Comparison of ENCODE assay signal across 8 cellular contexts in the genomic region with DNA sequence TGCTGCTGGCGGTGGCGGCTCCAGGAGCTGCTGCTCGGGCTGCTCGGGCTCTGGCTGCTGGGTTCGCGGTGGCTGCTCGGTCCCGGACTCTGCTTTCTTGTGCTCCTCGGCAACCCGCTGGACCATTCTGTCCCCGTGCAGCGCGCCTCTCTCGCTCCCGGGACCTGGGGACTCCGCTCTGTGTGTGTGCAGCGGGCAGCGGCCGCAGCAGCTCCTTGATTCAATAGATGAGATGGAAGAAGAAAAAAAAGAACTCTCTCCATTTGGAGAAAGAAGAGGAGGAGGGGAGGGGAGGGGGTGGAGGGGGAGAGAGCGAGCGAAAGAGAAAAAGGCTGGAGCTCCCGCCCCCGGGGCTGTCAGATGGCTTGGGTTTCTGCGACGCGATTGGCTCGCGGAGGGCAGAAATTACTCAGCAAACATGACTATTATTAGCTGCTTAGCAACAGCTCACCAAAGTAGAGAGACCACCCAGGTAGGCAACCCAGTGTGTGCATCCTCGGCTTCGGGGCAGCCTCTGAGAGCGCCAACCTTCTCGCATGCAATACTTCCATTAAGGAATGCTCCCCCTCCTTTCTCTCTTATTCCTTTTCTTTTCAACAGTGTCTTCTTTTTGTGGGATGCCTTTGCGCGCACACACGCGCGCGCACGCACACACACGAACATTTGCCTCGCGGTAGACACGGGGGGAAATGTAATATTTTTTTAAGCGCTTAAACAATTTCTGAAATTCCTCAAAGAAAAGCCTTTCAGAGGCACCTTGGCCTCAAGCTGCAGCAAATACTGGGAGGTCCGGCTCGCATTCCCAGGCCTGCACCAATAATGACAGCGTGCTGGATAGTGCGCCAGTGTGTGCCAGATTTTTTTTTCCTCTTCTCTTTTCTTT. TPM values are rescaled to one million over a fixed set of nuclear protein-coding genes. Genes with fewer than 3 reads are reported as not detected.
A peak's percentile ranks its signal among the peaks of the same experiment; 100 is the strongest.
DNase-seq lines count a peak whose midpoint lies in the region; ATAC-seq lines count a peak whose summit lies in the region.

No MANE protein-coding gene starts in this region.

- H3K27ac Mint-ChIP-seq in activated CD4-positive, alpha-beta T cell treated with anti-CD3 and anti-CD28 coated beads, Interleukin-2, amount 10 ng/mL, durations not matched to agents 24 days and 14 days: peak overlapping the region; percentile 68
- no peak overlapping the region for H3K27ac Mint-ChIP-seq in dendritic cell treated with granulocyte-macrophage colony-stimulating factor and Interleukin-4, amounts not matched to agents 40 ng/mL and 50 ng/mL, for 4 days

- H3K36me3 Mint-ChIP-seq in activated CD4-positive, alpha-beta T cell treated with anti-CD3 and anti-CD28 coated beads, Interleukin-2, amount 10 ng/mL, durations not matched to agents 24 days and 14 days (ENCODE audit: low read depth): no peaks in the 10 kb centered on the region
- peaks cover 6% of the 10 kb centered on the region for H3K36me3 Mint-ChIP-seq in dendritic cell treated with granulocyte-macrophage colony-stimulating factor and Interleukin-4, amounts not matched to agents 40 ng/mL and 50 ng/mL, for 4 days (ENCODE audit: low read depth)

- intact Hi-C loops in activated CD4-positive, alpha-beta T cell treated with anti-CD3 and anti-CD28 coated beads, Interleukin-2, amount 10 ng/mL, durations not matched to agents 24 days and 14 days (cut with micrococcal nuclease): loop anchor here (1.0 to 5.0 kb wide), 4 partner anchors 15 to 708 kb away; a partner anchor contains a TSS
- intact Hi-C loops in dendritic cell treated with granulocyte-macrophage colony-stimulating factor and Interleukin-4, amounts not matched to agents 40 ng/mL and 50 ng/mL, for 4 days (cut with micrococcal nuclease): loop anchor here (10.0 kb wide), 1 partner anchor 184 kb away; no protein-coding TSS in a partner anchor
- intact Hi-C loops in left colon (cut with DNase I, micrococcal nuclease): no loop called here

- peak; percentile 53 for DNase-seq in 8988T
- DNase-seq in NCI-H345 (lab: John Stamatoyannopoulos, UW): peak; percentile 94
- DNase-seq in activated CD4-positive, alpha-beta T cell treated with anti-CD3 and anti-CD28 coated beads, Interleukin-2, amount 10 ng/mL, durations not matched to agents 24 days and 14 days: peak; percentile 87
- peak; percentile 84 to 88 for DNase-seq in left colon
- peak; percentile 41 to 42 for DNase-seq in stimulated activated CD4-positive, alpha-beta T cell treated with anti-CD3 and anti-CD28 coated beads, Interleukin-15, amount 100 ng/mL, for 48 hours (ENCODE audit: low read depth in 2 of 2)

- H3K9me3 Mint-ChIP-seq in activated CD4-positive, alpha-beta T cell treated with anti-CD3 and anti-CD28 coated beads, Interleukin-2, amount 10 ng/mL, durations not matched to agents 24 days and 14 days: no peaks in the 10 kb centered on the region
- no peaks in the 10 kb centered on the region for H3K9me3 Mint-ChIP-seq in dendritic cell treated with granulocyte-macrophage colony-stimulating factor and Interleukin-4, amounts not matched to agents 40 ng/mL and 50 ng/mL, for 4 days

- ATAC-seq in GM18511 (IDR thresholded peaks at IDR 0.05; ENCODE audit: unreplicated experiment): peak; percentile 45
- ATAC-seq in HG03159 (IDR thresholded peaks at IDR 0.05; ENCODE audit: unreplicated experiment): peak; percentile 35
- ATAC-seq in left colon: peak; percentile 21

- peak overlapping the region; percentile 86 for H3K4me3 Mint-ChIP-seq in activated CD4-positive, alpha-beta T cell treated with anti-CD3 and anti-CD28 coated beads, Interleukin-2, amount 10 ng/mL, durations not matched to agents 24 days and 14 days
- peak overlapping the region; percentile 94 for H3K4me3 Mint-ChIP-seq in dendritic cell treated with granulocyte-macrophage colony-stimulating factor and Interleukin-4, amounts not matched to agents 40 ng/mL and 50 ng/mL, for 4 days

- peaks cover 64% of the 10 kb centered on the region for H3K27me3 Mint-ChIP-seq in activated CD4-positive, alpha-beta T cell treated with anti-CD3 and anti-CD28 coated beads, Interleukin-2, amount 10 ng/mL, durations not matched to agents 24 days and 14 days
- peaks cover 89% of the 10 kb centered on the region for H3K27me3 Mint-ChIP-seq in dendritic cell treated with granulocyte-macrophage colony-stimulating factor and Interleukin-4, amounts not matched to agents 40 ng/mL and 50 ng/mL, for 4 days

- peaks cover 37% of the 10 kb centered on the region for H3K4me1 Mint-ChIP-seq in activated CD4-positive, alpha-beta T cell treated with anti-CD3 and anti-CD28 coated beads, Interleukin-2, amount 10 ng/mL, durations not matched to agents 24 days and 14 days
- peaks cover 57% of the 10 kb centered on the region for H3K4me1 Mint-ChIP-seq in dendritic cell treated with granulocyte-macrophage colony-stimulating factor and Interleukin-4, amounts not matched to agents 40 ng/mL and 50 ng/mL, for 4 days (ENCODE audit: low read depth)

RNA-seq across cellular contexts. Expression of a gene that starts 7.6 kb away (rescaled TPM):
- 4.2 and 5.0 TPM in 2 replicates for total RNA-seq in activated CD4-positive, alpha-beta T cell treated with anti-CD3 and anti-CD28 coated beads, Interleukin-2, amount 10 ng/mL, durations not matched to agents 24 days and 14 days
- 10 to 100 TPM; 18.6 to 35.4 TPM for total RNA-seq in left colon

Comparison
In these comparisons a context has a peak if more than half of its experiments do, and no peak if none do; other contexts are left out.
1. Peak in every context shown above with its lines: DNase-seq and ATAC-seq.
2. DNase-seq: peak in every context shown above with its lines; median percentile 94 in NCI-H345; 87 in activated CD4-positive, alpha-beta T cell treated with anti-CD3 and anti-CD28 coated beads, Interleukin-2, amount 10 ng/mL, durations not matched to agents 24 days and 14 days; 86 in left colon; 53 in 8988T; 42 in stimulated activated CD4-positive, alpha-beta T cell treated with anti-CD3 and anti-CD28 coated beads, Interleukin-15, amount 100 ng/mL, for 48 hours.
3. intact Hi-C loops: an anchor here in activated CD4-positive, alpha-beta T cell treated with anti-CD3 and anti-CD28 coated beads, Interleukin-2, amount 10 ng/mL, durations not matched to agents 24 days and 14 days (1.0 to 5.0 kb wide) and dendritic cell treated with granulocyte-macrophage colony-stimulating factor and Interleukin-4, amounts not matched to agents 40 ng/mL and 50 ng/mL, for 4 days (10.0 kb wide); none called in left colon.